ENCODE assay signal across 11 cellular contexts in genomic region chr15:98896002-98896721, GRCh38.
DNase-seq lines count a peak whose midpoint lies in the region; ATAC-seq and TF ChIP-seq lines count a peak whose summit lies in the region.
"Had no signal": no experiment of that assay in that cellular context is flagged by ENCODE, and none has a peak within 500 bp of the region (broad histone marks: within the 10 kb centered on the region; RNA-seq: fewer than 3 reads in every experiment).

No MANE protein-coding gene starts in this region.

- H4K12ac ChIP-seq in trophoblast cell (ENCODE audit: low read depth, low read length) = no peak overlapping the region

- no peak for TF ChIP-seq POLR2A in esophagus muscularis mucosa (IDR thresholded peaks at IDR 0.05; ENCODE audit: low read depth)

- ATAC-seq in psoas muscle (no peak), HG02610 (IDR thresholded peaks at IDR 0.05; ENCODE audit: unreplicated experiment) (no peak)
- ATAC-seq in CD4-positive, alpha-beta T cell (ENCODE audit: poor library complexity) = no peak

- WGBS in esophagus muscularis mucosa = 91% methylated on average over 5 of the region's 5 CpGs
- no CpG with 5 or more reads among the region's 5 CpGs for WGBS in trophoblast cell (ENCODE audit: extremely low coverage, insufficient coverage, insufficient read length)
- 81 to 91% (median 88%) methylated on average over 5 of the region's 5 CpGs for WGBS in psoas muscle, 3 donors

- H3K79me2 ChIP-seq in trophoblast cell (ENCODE audit: control insufficient read depth, insufficient read depth, low read length, poor library complexity) = peaks cover 21% of the 10 kb centered on the region

- no peak overlapping the region for H3K4me3 Mint-ChIP-seq in CD4-positive, alpha-beta T cell

- H3K79me1 ChIP-seq in trophoblast cell (ENCODE audit: low read length) = peaks cover 59% of the 10 kb centered on the region

- H2BK12ac ChIP-seq in trophoblast cell (ENCODE audit: low read length) = peak overlapping the region; percentile 88

- H2AK5ac ChIP-seq in trophoblast cell (ENCODE audit: low read length) = peak overlapping the region; percentile 75

- DNase-seq in ELF-1 (ENCODE audit: low read depth, low spot score) = peak; percentile 22
- no peak for DNase-seq in SJCRH30
- no peak for DNase-seq in esophagus muscularis mucosa (ENCODE audit: extremely low spot score)
- DNase-seq in trophoblast cell = peak in 1 of 2 donors; percentile 20
- DNase-seq in psoas muscle = no peak
- no peak for DNase-seq in CD4-positive, alpha-beta T cell
- DNase-seq in activated effector memory CD4-positive, alpha-beta T cell treated with Interleukin-2 at 50 U/mL for 16 hours = no peak
- DNase-seq: activated T-cell treated with anti-CD3 and anti-CD28 coated beads for 4 hours; DND-41; effector memory CD4-positive, alpha-beta T cell had no signal

- no peaks in the 10 kb centered on the region for H3K9me3 ChIP-seq in SJCRH30 (replicated peaks)
- no peaks in the 10 kb centered on the region for H3K9me3 ChIP-seq in esophagus muscularis mucosa
- H3K9me3 ChIP-seq in trophoblast cell (ENCODE audit: insufficient read depth, low read depth, low read length) = peaks cover 1% of the 10 kb centered on the region
- no peaks in the 10 kb centered on the region for H3K9me3 ChIP-seq in psoas muscle
- H3K9me3 ChIP-seq in CD4-positive, alpha-beta T cell (ENCODE audit: control insufficient read depth, low read length) = no peaks in the 10 kb centered on the region

- CTCF ChIA-PET in CD4-positive, alpha-beta T cell (lab: Charles Lee) = interaction anchor here (1.0 kb wide), 1 partner anchor 13 kb away, joined by 3 read pairs; no protein-coding TSS in a partner anchor

- H3K36me3 ChIP-seq in SJCRH30 (peaks cover 8% of the 10 kb centered on the region), esophagus muscularis mucosa (peaks cover 0 to 38% (median 12%) of the 10 kb centered on the region in 4 donors), trophoblast cell (ENCODE audit: control insufficient read depth in 1 of 2, insufficient read depth in 2 of 2, low read length in 2 of 2) (peaks cover 9 to 11% of the 10 kb centered on the region in 2 experiments), psoas muscle (ENCODE audit: insufficient read depth in 1 of 2, low read depth in 1 of 2) (peaks cover 0 to 12% of the 10 kb centered on the region in 2 donors)

- peak overlapping the region; percentile 46 for H2BK120ac ChIP-seq in trophoblast cell (ENCODE audit: insufficient read depth, low read length, poor library complexity)

- H3K36me3 Mint-ChIP-seq in CD4-positive, alpha-beta T cell (ENCODE audit: low read depth) = peaks cover 78% of the 10 kb centered on the region

- H2BK5ac ChIP-seq in trophoblast cell (ENCODE audit: low read depth, low read length, poor library complexity) = peak overlapping the region; percentile 89

- H3K27ac ChIP-seq in SJCRH30 (peak overlapping the region; percentile 63), esophagus muscularis mucosa (replicated peaks in 1 of 4) (peak overlapping the region; percentile 38 to 52 (median 49)), trophoblast cell (ENCODE audit: low read depth, low read length) (peak overlapping the region; percentile 89), psoas muscle (no peak overlapping the region)
- no peak overlapping the region for H3K27ac ChIP-seq in CD4-positive, alpha-beta T cell (ENCODE audit: low read depth, low read length)

- POLR2A ChIA-PET in CD4-positive, alpha-beta T cell (lab: Charles Lee) = no interaction called here

- no peak overlapping the region for H2AFZ ChIP-seq in trophoblast cell (ENCODE audit: insufficient read depth, low read length, poor library complexity)

- peak overlapping the region; percentile 72 for H4K8ac ChIP-seq in trophoblast cell (ENCODE audit: low read depth, low read length)

- H3K27me3 Mint-ChIP-seq in CD4-positive, alpha-beta T cell = no peaks in the 10 kb centered on the region

- H3K27me3 ChIP-seq in SJCRH30 (no peaks in the 10 kb centered on the region), esophagus muscularis mucosa (no peaks in the 10 kb centered on the region), trophoblast cell (ENCODE audit: insufficient read depth, low read length) (no peaks in the 10 kb centered on the region), psoas muscle (ENCODE audit: insufficient read depth in 3 of 3, low read length in 2 of 3) (no peaks in the 10 kb centered on the region)
- H3K27me3 ChIP-seq in CD4-positive, alpha-beta T cell (ENCODE audit: control insufficient read depth, insufficient read depth, low read length) = no peaks in the 10 kb centered on the region

- no peak overlapping the region for H3K23ac ChIP-seq in trophoblast cell (ENCODE audit: low read length)

- H3K18ac ChIP-seq in trophoblast cell (ENCODE audit: low read length) = peak overlapping the region; percentile 72

- H3K4me1 Mint-ChIP-seq in CD4-positive, alpha-beta T cell (ENCODE audit: low read depth) = peaks cover 6% of the 10 kb centered on the region

- no peak overlapping the region for H3K4me2 ChIP-seq in trophoblast cell (ENCODE audit: low read length)

- H3K9ac ChIP-seq in trophoblast cell (ENCODE audit: low read length) = no peak overlapping the region

- no peak overlapping the region for H3K4ac ChIP-seq in trophoblast cell (ENCODE audit: low read depth, low read length)

- H3K14ac ChIP-seq in trophoblast cell (ENCODE audit: low read length) = peak overlapping the region; percentile 2

- no peak for TF ChIP-seq CTCF in esophagus muscularis mucosa (IDR thresholded peaks at IDR 0.05)
- no peak for TF ChIP-seq CTCF in psoas muscle (IDR thresholded peaks at IDR 0.05)
- no peak for TF ChIP-seq CTCF in CD4-positive, alpha-beta T cell (IDR thresholded peaks at IDR 0.05)

- H3K4me1 ChIP-seq in SJCRH30 = peaks cover 23% of the 10 kb centered on the region
- H3K4me1 ChIP-seq in esophagus muscularis mucosa = peaks cover 6 to 43% (median 34%) of the 10 kb centered on the region in 4 donors
- peaks cover 31 to 40% of the 10 kb centered on the region in 2 experiments for H3K4me1 ChIP-seq in trophoblast cell (ENCODE audit: control insufficient read depth in 1 of 2, insufficient read depth in 2 of 2, low read length in 2 of 2)
- no peaks in the 10 kb centered on the region for H3K4me1 ChIP-seq in psoas muscle

- intact Hi-C loops in esophagus muscularis mucosa (cut with DNase I) = no loop called here
- intact Hi-C loops in psoas muscle (cut with DNase I) = no loop called here
- intact Hi-C loops in CD4-positive, alpha-beta T cell (cut with DNase I, micrococcal nuclease) = loop anchor here in 1 of 2 experiments (5.0 kb wide), 1 partner anchor 646 kb away; no protein-coding TSS in a partner anchor

- H3K9me3 Mint-ChIP-seq in CD4-positive, alpha-beta T cell = no peaks in the 10 kb centered on the region

- no peak for TF ChIP-seq EP300 in esophagus muscularis mucosa (IDR thresholded peaks at IDR 0.05)

- peak overlapping the region; percentile 78 for H4K91ac ChIP-seq in trophoblast cell (ENCODE audit: low read depth, low read length)

- H3K27ac Mint-ChIP-seq in CD4-positive, alpha-beta T cell = no peak overlapping the region

- H3K4me3 ChIP-seq in SJCRH30 (no peak overlapping the region), esophagus muscularis mucosa (no peak overlapping the region), trophoblast cell (ENCODE audit: low read depth, low read length) (no peak overlapping the region), psoas muscle (no peak overlapping the region)

Comparison
In these comparisons a context has a peak if more than half of its experiments do, and no peak if none do; other contexts are left out.
1. H3K27ac ChIP-seq: peak in SJCRH30 (single experiment), esophagus muscularis mucosa (4 of 4) and trophoblast cell (single experiment); none in psoas muscle (single experiment) and CD4-positive, alpha-beta T cell (single experiment).